ENCODE assay signal across 13 cellular contexts in the genomic region with DNA sequence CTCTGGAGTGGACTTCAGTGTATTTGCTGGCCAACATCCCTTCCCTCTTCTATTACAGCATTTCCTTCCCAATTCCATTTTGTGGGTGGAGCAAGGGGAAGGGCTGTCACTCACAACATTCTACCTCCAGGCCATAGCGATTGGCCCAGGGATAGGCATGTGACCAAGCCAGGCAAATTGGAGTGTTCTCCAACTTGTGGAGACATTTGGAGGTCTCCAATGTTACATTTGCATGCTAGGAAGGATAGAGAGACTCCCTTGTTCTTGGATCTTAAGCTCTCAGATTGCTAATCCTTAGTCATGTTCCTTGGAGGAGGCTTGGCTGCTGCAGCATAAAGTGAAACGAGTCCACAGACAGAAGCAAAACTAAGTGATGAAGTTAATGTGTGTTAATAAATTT.
"Had no signal": no experiment of that assay in that cellular context is flagged by ENCODE, and none has a peak within 500 bp of the region (broad histone marks: within the 10 kb centered on the region; RNA-seq: fewer than 3 reads in every experiment).

No MANE protein-coding gene starts in this region.

- H3K4me3 ChIP-seq: heart left ventricle, suprapubic skin had no signal

- H3K36me3 ChIP-seq: heart left ventricle, suprapubic skin had no signal

- H3K36me3 Mint-ChIP-seq: type B pancreatic cell had no signal

- FAIRE-seq: kidney had no signal

- DNase-seq: activated CD8-positive, alpha-beta T cell treated with anti-CD3 and anti-CD28 coated beads, Interleukin-2, amount 10 ng/mL, durations not matched to agents 7 days and 5 days; activated naive CD4-positive, alpha-beta T cell treated with anti-CD3 and anti-CD28 coated beads, Interleukin-2, amount 10 ng/mL, durations not matched to agents 7 days and 5 days; effector memory CD8-positive, alpha-beta T cell; erythroblast; heart left ventricle; kidney; left ventricle myocardium superior; stimulated activated CD4-positive, alpha-beta T cell treated with anti-CD3 and anti-CD28 coated beads, Interleukin-4, amount 100 ng/mL, for 1 hour; stimulated activated CD8-positive, alpha-beta memory T cell treated with anti-CD3 and anti-CD28 coated beads, Interleukin-4, amount 100 ng/mL, for 48 hours; stimulated activated naive CD8-positive, alpha-beta T cell treated with anti-CD3 and anti-CD28 coated beads, Interleukin-15, Interleukin-2, amounts not matched to agents 100 U/mL and 50 U/mL, for 24 hours; T-helper 9 cell had no signal

- H3K27me3 Mint-ChIP-seq: type B pancreatic cell had no signal

- H3K27me3 ChIP-seq: heart left ventricle, suprapubic skin had no signal

- H3K4me3 Mint-ChIP-seq: activated CD8-positive, alpha-beta T cell treated with anti-CD3 and anti-CD28 coated beads, Interleukin-2, amount 10 ng/mL, durations not matched to agents 7 days and 5 days; activated naive CD4-positive, alpha-beta T cell treated with anti-CD3 and anti-CD28 coated beads, Interleukin-2, amount 10 ng/mL, durations not matched to agents 7 days and 5 days; effector memory CD8-positive, alpha-beta T cell; type B pancreatic cell had no signal

- H3K27ac Mint-ChIP-seq: activated CD8-positive, alpha-beta T cell treated with anti-CD3 and anti-CD28 coated beads, Interleukin-2, amount 10 ng/mL, durations not matched to agents 7 days and 5 days had no signal

- H3K27ac ChIP-seq: heart left ventricle, suprapubic skin had no signal
